In the genomic region with DNA sequence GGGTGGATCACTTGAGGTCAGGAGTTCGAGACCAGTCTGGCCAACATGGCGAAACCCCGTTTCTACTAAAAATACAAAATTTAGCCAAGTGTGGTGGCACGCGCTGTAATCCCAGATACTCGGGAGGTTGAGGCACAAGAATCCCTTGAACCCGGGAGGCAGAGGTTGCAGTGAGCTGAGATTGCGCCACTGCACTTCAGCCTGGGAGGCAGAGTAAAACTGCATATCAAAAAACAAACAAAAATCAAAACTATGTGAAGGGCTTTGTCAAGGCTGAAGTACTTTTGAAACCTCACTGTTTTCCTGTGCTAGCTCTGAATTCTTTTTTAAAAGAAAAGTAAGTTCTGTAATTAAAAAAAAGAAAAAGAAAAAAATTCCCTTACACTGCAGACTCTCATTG, we compare ENCODE assay signal across 5 cellular contexts.
DNase-seq lines count a peak whose midpoint lies in the region; ATAC-seq, FAIRE-seq and TF ChIP-seq lines count a peak whose summit lies in the region.
"Not testable (repeated sequence)": the region's sequence is repeated elsewhere in the genome, so short reads cannot be mapped to it uniquely, and the experiment has no call there.

No MANE protein-coding gene starts in this region.

- not testable (repeated sequence) for H2BK20ac ChIP-seq in IMR-90 (ENCODE audit: low read depth, low read length)

- not testable (repeated sequence) for H3K9me3 ChIP-seq in IMR-90 (ENCODE audit: control insufficient read depth, insufficient read depth, low read length); HepG2 (ENCODE audit: low read length); lower lobe of right lung; upper lobe of right lung

- H2AFZ ChIP-seq in IMR-90 (replicated peaks; ENCODE audit: low read length, poor library complexity); HepG2 (ENCODE audit: low read length): not testable (repeated sequence)

- not testable (repeated sequence) for H3K9me1 ChIP-seq in IMR-90 (ENCODE audit: insufficient read depth, low read length)

- H3K27ac ChIP-seq in IMR-90 (ENCODE audit: insufficient read depth, low read length); HepG2 (ENCODE audit: extremely low read length, insufficient read depth, low read length); lower lobe of right lung; upper lobe of right lung: not testable (repeated sequence)

- not testable (repeated sequence) for H3K4me3 ChIP-seq in IMR-90 (ENCODE audit: insufficient read depth, low read depth, low read length); HepG2 (replicated peaks in 1 of 3; ENCODE audit: insufficient read depth in 1 of 3, low read depth in 2 of 3, low read length in 3 of 3); lower lobe of right lung; upper lobe of right lung

- FAIRE-seq in HepG2 (lab: Jason Lieb, UNC): not testable (repeated sequence)

- not testable (repeated sequence) for H3K18ac ChIP-seq in IMR-90 (ENCODE audit: low read depth, low read length)

- TF ChIP-seq POLR2A in IMR-90 (IDR thresholded peaks at IDR 0.05; ENCODE audit: low read depth, low read length); HepG2 (IDR thresholded peaks at IDR 0.05; ENCODE audit: insufficient read depth in 1 of 2, low read depth in 2 of 2, low read length in 2 of 2): not testable (repeated sequence)

- WGBS in IMR-90 (ENCODE audit: extremely low coverage in 2 of 2, insufficient read length in 1 of 2), 2 experiments: no CpG with 5 or more reads among the region's 8 CpGs
- WGBS in HepG2 (ENCODE audit: low lambda C conversion rate): 47% methylated on average over 8 of the region's 8 CpGs

- not testable (repeated sequence) for H3K27me3 ChIP-seq in IMR-90 (ENCODE audit: control insufficient read depth, insufficient read depth, low read length); lower lobe of right lung (ENCODE audit: low read depth); upper lobe of right lung
- peaks cover 0 to 10% of the 10 kb centered on the region in 2 experiments; a peak in 1 of 5 replicates for H3K27me3 ChIP-seq in HepG2 (ENCODE audit: control insufficient read depth in 1 of 2, insufficient read depth in 2 of 2, low read length in 2 of 2)

- not testable (repeated sequence) for H3K56ac ChIP-seq in IMR-90 (ENCODE audit: extremely low read depth, insufficient read depth, low read length)

- not testable (repeated sequence) for H3K4me2 ChIP-seq in IMR-90 (ENCODE audit: low read depth, low read length); HepG2 (ENCODE audit: low read depth, low read length)

- H3K9ac ChIP-seq in IMR-90 (ENCODE audit: low read depth, low read length); HepG2 (ENCODE audit: insufficient read depth, low read depth, low read length): not testable (repeated sequence)

- not testable (repeated sequence) for H3K79me2 ChIP-seq in HepG2 (ENCODE audit: insufficient read depth, low read length)

- H3K14ac ChIP-seq in IMR-90 (replicated peaks; ENCODE audit: low read depth, low read length): not testable (repeated sequence)

- not testable (repeated sequence) for H4K20me1 ChIP-seq in IMR-90 (ENCODE audit: insufficient read depth, low read length); HepG2 (ENCODE audit: insufficient read depth, low read length)

- intact Hi-C loops in IMR-90 (cut with micrococcal nuclease); HepG2 (cut with micrococcal nuclease; ENCODE audit: unreplicated experiment); lower lobe of right lung (cut with DNase I); upper lobe of right lung (cut with DNase I): not testable (repeated sequence)

- H2BK5ac ChIP-seq in IMR-90 (ENCODE audit: low read depth, low read length, poor library complexity, severe bottlenecking): not testable (repeated sequence)

- not testable (repeated sequence) for H3K23ac ChIP-seq in IMR-90 (ENCODE audit: low read depth, low read length)

- not testable (repeated sequence) for TF ChIP-seq CTCF in IMR-90 (conservative IDR thresholded peaks at IDR 0.05; ENCODE audit: low read depth, low read length); HepG2 (CRISPR knock-in tag; IDR thresholded peaks at IDR 0.05); lower lobe of right lung (IDR thresholded peaks at IDR 0.05); upper lobe of right lung (IDR thresholded peaks at IDR 0.05)

- H2AK5ac ChIP-seq in IMR-90 (ENCODE audit: low read depth, low read length): not testable (repeated sequence)

- not testable (repeated sequence) for H2AK9ac ChIP-seq in IMR-90 (replicated peaks; ENCODE audit: low read depth, low read length, poor library complexity)

- not testable (repeated sequence) for H3K36me3 ChIP-seq in IMR-90 (ENCODE audit: control insufficient read depth, insufficient read depth, low read length); HepG2 (replicated peaks in 1 of 2; ENCODE audit: control insufficient read depth in 1 of 2, insufficient read depth in 2 of 2, low read length in 2 of 2); lower lobe of right lung; upper lobe of right lung

- H4K5ac ChIP-seq in IMR-90 (ENCODE audit: low read depth, low read length): not testable (repeated sequence)

- POLR2A ChIA-PET in IMR-90 (lab: Charles Lee; ENCODE audit: unreplicated experiment); HepG2 (lab: Yijun Ruan, JAX): not testable (repeated sequence)

- peak; percentile 24; the same call in 1 of the 2 replicates for ATAC-seq in IMR-90 (ENCODE audit: low read depth)
- not testable (repeated sequence) for ATAC-seq in HepG2
- peak; percentile 16 to 76 for ATAC-seq in lower lobe of right lung
- ATAC-seq in upper lobe of right lung: peak; percentile 48

- H4K91ac ChIP-seq in IMR-90 (ENCODE audit: insufficient read depth, low read depth, low read length): not testable (repeated sequence)

- BruUV-seq in IMR-90 (replicated peaks; lab: Mats Ljungman, UMichigan); HepG2 (replicated peaks; lab: Mats Ljungman, UMichigan): not testable (repeated sequence)

- TF ChIP-seq EP300 in HepG2 (IDR thresholded peaks at IDR 0.05; ENCODE audit: low read depth in 2 of 2, low read length in 2 of 2); HepG2 (CRISPR knock-in tag; IDR thresholded peaks at IDR 0.05; ENCODE audit: borderline replicate concordance): not testable (repeated sequence)

- H4K8ac ChIP-seq in IMR-90 (ENCODE audit: low read depth in 2 of 2, low read length in 2 of 2): not testable (repeated sequence)

- H2BK120ac ChIP-seq in IMR-90 (ENCODE audit: low read depth, low read length): not testable (repeated sequence)

- TF ChIP-seq RAD21 in IMR-90 (IDR thresholded peaks at IDR 0.05; ENCODE audit: low read length); HepG2 (CRISPR knock-in tag; IDR thresholded peaks at IDR 0.05): not testable (repeated sequence)

- CTCF ChIA-PET in IMR-90 (lab: Yijun Ruan, JAX); HepG2 (lab: Yijun Ruan, JAX; ENCODE audit: low intra/inter-chr PET ratio, low total read pairs): not testable (repeated sequence)

- dilution Hi-C loops in IMR-90 (cut with HindIII; ENCODE audit: low sequenced_read_pairs, unreplicated experiment): not testable (repeated sequence)

- not testable (repeated sequence) for H3K4ac ChIP-seq in IMR-90 (ENCODE audit: low read depth, low read length)

- not testable (repeated sequence) for H3K4me1 ChIP-seq in IMR-90 (ENCODE audit: control insufficient read depth, insufficient read depth, low read length); HepG2 (ENCODE audit: insufficient read depth, low read length); lower lobe of right lung; upper lobe of right lung

- H2BK15ac ChIP-seq in IMR-90 (ENCODE audit: low read depth, low read length): not testable (repeated sequence)

- not testable (repeated sequence) for H3K79me1 ChIP-seq in IMR-90 (ENCODE audit: low read depth in 1 of 2, low read length in 2 of 2)

- not testable (repeated sequence) for DNase-seq in IMR-90; HepG2 (ENCODE audit: low spot score)
- peak; percentile 23 for DNase-seq in fibroblast of peridontal ligament (ENCODE audit: extremely low read depth)
- DNase-seq in lower lobe of right lung: peak; percentile 56
- DNase-seq in upper lobe of right lung: peak; percentile 70

- in situ Hi-C loops in IMR-90 (cut with MboI; ENCODE audit: low sequenced_read_pairs); HepG2 (cut with HindIII; ENCODE audit: extremely low pct_ligation_motif_present, low pct_unique_long_range_greater_than_20kb): not testable (repeated sequence)

TF ChIP-seq in HepG2, 621 proteins besides CTCF, POLR2A, EP300 and RAD21:
- TF ChIP-seq CEBPG (CRISPR knock-in tag; IDR thresholded peaks at IDR 0.05) (0 out of 2 replicates have a peak, but pooled peaks have one; percentile 15), HNF4A (CRISPR knock-in tag; IDR thresholded peaks at IDR 0.05) (0 out of 2 replicates have a peak, but pooled peaks have one; percentile 15)
